In the genomic region with DNA sequence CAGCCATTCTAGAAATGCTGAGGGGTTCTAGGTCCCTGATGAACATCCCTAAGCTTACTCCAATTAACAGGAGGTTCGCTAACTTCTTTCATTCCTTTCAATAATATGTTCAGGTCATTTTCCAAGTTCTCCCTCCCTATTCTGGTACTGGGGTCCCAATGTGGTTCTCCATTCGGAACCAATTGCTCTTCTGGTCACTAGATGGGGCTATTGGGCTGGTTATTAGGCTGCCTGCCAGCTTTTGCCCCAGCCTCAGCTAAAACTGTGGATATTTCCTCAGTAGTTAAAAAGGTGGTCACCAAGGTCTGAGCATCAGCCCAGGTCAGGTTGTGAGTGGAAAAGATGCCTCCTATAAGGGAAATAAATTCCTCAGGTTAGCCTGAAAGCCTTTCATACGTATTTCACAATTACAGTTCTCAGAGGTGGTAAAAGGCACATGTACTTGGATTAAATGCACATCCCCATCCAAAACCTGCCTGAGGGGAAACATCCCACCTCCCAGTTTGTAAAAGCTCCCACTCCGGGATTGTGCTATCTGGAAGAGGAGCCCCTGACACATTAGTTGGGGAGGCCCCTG, we compare ENCODE assay signal across 8 cellular contexts.
DNase-seq lines count a peak whose midpoint lies in the region; ATAC-seq and TF ChIP-seq lines count a peak whose summit lies in the region.

No MANE protein-coding gene starts in this region.

- H3K36me3 Mint-ChIP-seq in glutamatergic neuron (ENCODE audit: unreplicated experiment) = no peaks in the 10 kb centered on the region
- no peaks in the 10 kb centered on the region for H3K36me3 Mint-ChIP-seq in activated T-cell treated with anti-CD3 and anti-CD28 coated beads, Interleukin-2, amount 50 U/mL, for 4 hours (ENCODE audit: insufficient read depth)

- no peaks in the 10 kb centered on the region for H3K27me3 Mint-ChIP-seq in glutamatergic neuron (ENCODE audit: unreplicated experiment)
- no peaks in the 10 kb centered on the region for H3K27me3 Mint-ChIP-seq in activated T-cell treated with anti-CD3 and anti-CD28 coated beads, Interleukin-2, amount 50 U/mL, for 4 hours (ENCODE audit: low read depth)

- H3K9me3 Mint-ChIP-seq in glutamatergic neuron (ENCODE audit: unreplicated experiment) = no peaks in the 10 kb centered on the region
- H3K9me3 Mint-ChIP-seq in activated T-cell treated with anti-CD3 and anti-CD28 coated beads, Interleukin-2, amount 50 U/mL, for 4 hours = no peaks in the 10 kb centered on the region

- peak; percentile 80 for TF ChIP-seq CTCF in BJ (IDR thresholded peaks at IDR 0.05; ENCODE audit: insufficient read depth, low read depth, low read length)
- TF ChIP-seq CTCF in RWPE1 (conservative IDR thresholded peaks at IDR 0.05; ENCODE audit: low read depth) = peak; percentile 49; the same call in 1 of the 2 replicates
- TF ChIP-seq CTCF in glutamatergic neuron (IDR thresholded peaks at IDR 0.05; ENCODE audit: partially characterized antibody, unreplicated experiment) = peak; percentile 74

- H3K27ac Mint-ChIP-seq in glutamatergic neuron (ENCODE audit: unreplicated experiment) = no peak overlapping the region

- no peaks in the 10 kb centered on the region for H3K36me3 ChIP-seq in BJ (ENCODE audit: control insufficient read depth, insufficient read depth, low read length)

- H3K4me3 ChIP-seq in BJ (ENCODE audit: low read depth, low read length) = no peak overlapping the region

- ATAC-seq in GM18861 (IDR thresholded peaks at IDR 0.05; ENCODE audit: unreplicated experiment) = peak; percentile 75
- peak; percentile 66 for ATAC-seq in HG03097 (IDR thresholded peaks at IDR 0.05; ENCODE audit: low FRiP score, unreplicated experiment)
- ATAC-seq in stimulated activated naive CD8-positive, alpha-beta T cell treated with anti-CD3 and anti-CD28 coated beads, Interleukin-15, Interleukin-2, amounts not matched to agents 100 U/mL and 50 U/mL, for 24 hours = no peak
- ATAC-seq in HG02678 (IDR thresholded peaks at IDR 0.05; ENCODE audit: unreplicated experiment) = no peak
- ATAC-seq in activated T-cell treated with anti-CD3 and anti-CD28 coated beads, Interleukin-2, amount 50 U/mL, for 4 hours = no peak

- no peak for DNase-seq in BJ (ENCODE audit: low read depth)
- peak; percentile 55 for DNase-seq in RWPE1 (ENCODE audit: low spot score)
- DNase-seq in glutamatergic neuron = no peak
- DNase-seq in stimulated activated naive CD8-positive, alpha-beta T cell treated with anti-CD3 and anti-CD28 coated beads, Interleukin-15, Interleukin-2, amounts not matched to agents 100 U/mL and 50 U/mL, for 24 hours = peak; percentile 9
- no peak for DNase-seq in activated T-cell treated with anti-CD3 and anti-CD28 coated beads, Interleukin-2, amount 50 U/mL, for 4 hours

- H3K27me3 ChIP-seq in BJ (ENCODE audit: control insufficient read depth, insufficient read depth, low read length) = no peaks in the 10 kb centered on the region

- H3K4me1 Mint-ChIP-seq in glutamatergic neuron (ENCODE audit: low read depth, unreplicated experiment) = no peaks in the 10 kb centered on the region
- H3K4me1 Mint-ChIP-seq in activated T-cell treated with anti-CD3 and anti-CD28 coated beads, Interleukin-2, amount 50 U/mL, for 4 hours (ENCODE audit: low read depth) = no peaks in the 10 kb centered on the region

- CTCF ChIA-PET in BJ (lab: Yijun Ruan, JAX) = interaction anchor here (0.6 to 1.6 kb wide), 5 partner anchors 15 to 1455 kb away, joined by 3 read pairs; no protein-coding TSS in a partner anchor
- CTCF ChIA-PET in RWPE1 (lab: Yijun Ruan, JAX) = interaction anchor here (0.7 to 1.1 kb wide), 2 partner anchors 161 to 669 kb away, joined by 3 read pairs; a partner anchor contains a TSS

- H3K27ac ChIP-seq in RWPE1 = no peak overlapping the region

- POLR2A ChIA-PET in BJ (lab: Charles Lee) (no interaction called here), RWPE1 (lab: Yijun Ruan, JAX; ENCODE audit: low non-redundant PET) (no interaction called here)

- no peak overlapping the region for H3K4me3 Mint-ChIP-seq in glutamatergic neuron (ENCODE audit: unreplicated experiment)
- H3K4me3 Mint-ChIP-seq in activated T-cell treated with anti-CD3 and anti-CD28 coated beads, Interleukin-2, amount 50 U/mL, for 4 hours = no peak overlapping the region

Comparison
In these comparisons a context has a peak if more than half of its experiments do, and no peak if none do; other contexts are left out.
1. DNase-seq: peak in RWPE1 (single experiment) and stimulated activated naive CD8-positive, alpha-beta T cell treated with anti-CD3 and anti-CD28 coated beads, Interleukin-15, Interleukin-2, amounts not matched to agents 100 U/mL and 50 U/mL, for 24 hours (single experiment); none in BJ (single experiment), glutamatergic neuron (single experiment) and activated T-cell treated with anti-CD3 and anti-CD28 coated beads, Interleukin-2, amount 50 U/mL, for 4 hours (single experiment).
2. ATAC-seq: peak in GM18861 (single experiment) and HG03097 (single experiment); none in stimulated activated naive CD8-positive, alpha-beta T cell treated with anti-CD3 and anti-CD28 coated beads, Interleukin-15, Interleukin-2, amounts not matched to agents 100 U/mL and 50 U/mL, for 24 hours (single experiment), HG02678 (single experiment) and activated T-cell treated with anti-CD3 and anti-CD28 coated beads, Interleukin-2, amount 50 U/mL, for 4 hours (0 of 2).
3. Peak in every context shown above with its lines, with median percentiles within 50 percentile points of each other: CTCF ChIP-seq.